13 cellular contexts compared by ENCODE assay signal in genomic region chrX:41236629-41237028, GRCh38.
DNase-seq lines count a peak whose midpoint lies in the region; ATAC-seq, FAIRE-seq and TF ChIP-seq lines count a peak whose summit lies in the region.
"Had no signal": no experiment of that assay in that cellular context is flagged by ENCODE, and none has a peak within 500 bp of the region (broad histone marks: within the 10 kb centered on the region; RNA-seq: fewer than 3 reads in every experiment).

No MANE protein-coding gene starts in this region.

- H3K27me3 ChIP-seq in GM12878 (replicated peaks in 1 of 2; ENCODE audit: control insufficient read depth in 2 of 2, insufficient read depth in 2 of 2, low read length in 1 of 2) (no peaks in the 10 kb centered on the region), suprapubic skin (no peaks in the 10 kb centered on the region)

- ATAC-seq in HG02981 (IDR thresholded peaks at IDR 0.05; ENCODE audit: unreplicated experiment), result peak; percentile 63
- peak; percentile 91 for ATAC-seq in GM12878

- no peak for TF ChIP-seq RAD21 in GM12878 (IDR thresholded peaks at IDR 0.05; ENCODE audit: insufficient read depth, low read depth, low read length)

- TF ChIP-seq EP300 in GM12878 (IDR thresholded peaks at IDR 0.05; ENCODE audit: borderline replicate concordance in 1 of 2, control insufficient read depth in 1 of 2, low read depth in 2 of 2, low read length in 2 of 2), result peak; percentile 84 to 85
- no peak for TF ChIP-seq EP300 in suprapubic skin (IDR thresholded peaks at IDR 0.05)

- no TSS peak for BruUV-seq in GM12878 (replicated peaks; lab: Mats Ljungman, UMichigan)

- CTCF ChIA-PET in GM12878 (lab: Yijun Ruan, JAX), result interaction anchor here (1.3 to 4.7 kb wide), 5 partner anchors 10 to 585 kb away, joined by 5 to 60 read pairs (median 6); no protein-coding TSS in a partner anchor

- in situ Hi-C loops in GM12878 (cut with MboI), result no loop called here

- POLR2A ChIA-PET in GM12878 (lab: Charles Lee), result interaction anchor here (0.6 to 1.3 kb wide), 2 partner anchors 56 to 62 kb away, joined by 3 to 6 read pairs; no protein-coding TSS in a partner anchor

- TF ChIP-seq POLR2A in GM12878 (IDR thresholded peaks at IDR 0.05; ENCODE audit: low read depth, low read length), result no peak
- no peak for TF ChIP-seq POLR2A in suprapubic skin (IDR thresholded peaks at IDR 0.05)

- RAD21 ChIA-PET in GM12878 (lab: Charles Lee; ENCODE audit: unreplicated experiment), result interaction anchor here (2.5 to 2.9 kb wide), 2 partner anchors 17 to 57 kb away, joined by 8 to 37 read pairs; no protein-coding TSS in a partner anchor

- peaks cover 19% of the 10 kb centered on the region; the same call in 1 of the 2 replicates for H3K4me1 ChIP-seq in GM12878 (ENCODE audit: control insufficient read depth, insufficient read depth, low read length)
- H3K4me1 ChIP-seq in suprapubic skin, result peaks cover 3% of the 10 kb centered on the region

- H2AFZ ChIP-seq in GM12878 (ENCODE audit: control insufficient read depth, low read depth, low read length), result no peak overlapping the region

- H3K9ac ChIP-seq in GM12878 (ENCODE audit: control insufficient read depth, insufficient read depth, low read length), result no peak overlapping the region

- H3K79me2 ChIP-seq in GM12878 (ENCODE audit: control insufficient read depth, insufficient read depth, low read length), result no peaks in the 10 kb centered on the region

- TF ChIP-seq CTCF in GM12878 (IDR thresholded peaks at IDR 0.05 in 2 of 3, conservative IDR thresholded peaks at IDR 0.05 in 1 of 3; ENCODE audit: control insufficient read depth in 2 of 3, extremely low read depth in 1 of 3, insufficient read depth in 1 of 3, low read depth in 3 of 3, low read length in 3 of 3), result no peak
- no peak for TF ChIP-seq CTCF in suprapubic skin (IDR thresholded peaks at IDR 0.05)

- H4K20me1 ChIP-seq in GM12878 (ENCODE audit: control insufficient read depth, insufficient read depth), result no peaks in the 10 kb centered on the region; the same call in 1 of the 2 replicates

- H3K4me2 ChIP-seq in GM12878 (ENCODE audit: control insufficient read depth, insufficient read depth), result peak overlapping the region; percentile 62; the same call in 1 of the 2 replicates

- H3K27ac ChIP-seq in GM12878 (ENCODE audit: control insufficient read depth, insufficient read depth), result peak overlapping the region; percentile 35; the same call in 1 of the 2 replicates
- no peak overlapping the region for H3K27ac ChIP-seq in suprapubic skin

- peak; percentile 67 for DNase-seq in CD1c-positive myeloid dendritic cell (ENCODE audit: extremely low spot score)
- DNase-seq in GM19240 (ENCODE audit: insufficient read length, low spot score), result peak; percentile 52
- DNase-seq in GM12878 (ENCODE audit: low read depth, low spot score), result peak; percentile 64
- no peak for DNase-seq in activated T-cell treated with anti-CD3 and anti-CD28 coated beads, Interleukin-2, amount 50 U/mL, for 1 hour
- no peak for DNase-seq in suprapubic skin (ENCODE audit: low spot score in 2 of 2)
- no peak for DNase-seq in DMS79 treated with DMSO at 0.1 percent for 48 hours (lab: John Stamatoyannopoulos, UW)
- DNase-seq in superior temporal gyrus (ENCODE audit: extremely low spot score), result no peak
- DNase-seq: AML-193, amygdala, posterior cingulate gyrus, SW 1271 had no signal

- intact Hi-C loops in GM12878 (cut with micrococcal nuclease; ENCODE audit: unreplicated experiment), result loop anchor here (5.0 kb wide), 1 partner anchor 54 kb away; no protein-coding TSS in a partner anchor

- H3K36me3 ChIP-seq in GM12878 (ENCODE audit: control insufficient read depth in 2 of 2, insufficient read depth in 2 of 2, low read length in 1 of 2), result peaks cover 0 to 3% of the 10 kb centered on the region in 2 experiments; a peak in 2 of 4 replicates
- peaks cover 3% of the 10 kb centered on the region for H3K36me3 ChIP-seq in suprapubic skin

- H3K9me3 ChIP-seq in GM12878 (replicated peaks; ENCODE audit: control insufficient read depth, insufficient read depth, low read length) (no peaks in the 10 kb centered on the region), suprapubic skin (no peaks in the 10 kb centered on the region)

- H3K4me3 ChIP-seq in GM12878 (no peak overlapping the region), suprapubic skin (no peak overlapping the region)

- SMC1A ChIA-PET in GM12878 (lab: Charles Lee; ENCODE audit: uncharacterized antibody, unreplicated experiment), result interaction anchor here (0.7 to 3.1 kb wide), 7 partner anchors 11 to 597 kb away, joined by 3 to 50 read pairs (median 8); partner anchors contain the start of gene DDX3X

- peak; percentile 76 for FAIRE-seq in GM12878 (lab: Jason Lieb, UNC)
- FAIRE-seq: keratinocyte had no signal

TF ChIP-seq in GM12878, 131 proteins besides CTCF, POLR2A, EP300 and RAD21 (continues in another document):
- 0 out of 2 replicates have a peak, but pooled peaks have one; percentile 55 for TF ChIP-seq ZBED1 (IDR thresholded peaks at IDR 0.05; ENCODE audit: borderline replicate concordance)
- no peak for TF ChIP-seq SREBF2 (IDR thresholded peaks at IDR 0.05; ENCODE audit: low read length)
- TF ChIP-seq, protein P1, sequence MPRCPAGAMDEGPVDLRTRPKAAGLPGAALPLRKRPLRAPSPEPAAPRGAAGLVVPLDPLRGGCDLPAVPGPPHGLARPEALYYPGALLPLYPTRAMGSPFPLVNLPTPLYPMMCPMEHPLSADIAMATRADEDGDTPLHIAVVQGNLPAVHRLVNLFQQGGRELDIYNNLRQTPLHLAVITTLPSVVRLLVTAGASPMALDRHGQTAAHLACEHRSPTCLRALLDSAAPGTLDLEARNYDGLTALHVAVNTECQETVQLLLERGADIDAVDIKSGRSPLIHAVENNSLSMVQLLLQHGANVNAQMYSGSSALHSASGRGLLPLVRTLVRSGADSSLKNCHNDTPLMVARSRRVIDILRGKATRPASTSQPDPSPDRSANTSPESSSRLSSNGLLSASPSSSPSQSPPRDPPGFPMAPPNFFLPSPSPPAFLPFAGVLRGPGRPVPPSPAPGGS (IDR thresholded peaks at IDR 0.05; ENCODE audit: borderline replicate concordance, insufficient read depth, low read depth, low read length, poor library complexity, severe bottlenecking), result peak; percentile 27
- TF ChIP-seq NFXL1 (IDR thresholded peaks at IDR 0.05; ENCODE audit: borderline replicate concordance), result no peak
- TF ChIP-seq, protein P2, sequence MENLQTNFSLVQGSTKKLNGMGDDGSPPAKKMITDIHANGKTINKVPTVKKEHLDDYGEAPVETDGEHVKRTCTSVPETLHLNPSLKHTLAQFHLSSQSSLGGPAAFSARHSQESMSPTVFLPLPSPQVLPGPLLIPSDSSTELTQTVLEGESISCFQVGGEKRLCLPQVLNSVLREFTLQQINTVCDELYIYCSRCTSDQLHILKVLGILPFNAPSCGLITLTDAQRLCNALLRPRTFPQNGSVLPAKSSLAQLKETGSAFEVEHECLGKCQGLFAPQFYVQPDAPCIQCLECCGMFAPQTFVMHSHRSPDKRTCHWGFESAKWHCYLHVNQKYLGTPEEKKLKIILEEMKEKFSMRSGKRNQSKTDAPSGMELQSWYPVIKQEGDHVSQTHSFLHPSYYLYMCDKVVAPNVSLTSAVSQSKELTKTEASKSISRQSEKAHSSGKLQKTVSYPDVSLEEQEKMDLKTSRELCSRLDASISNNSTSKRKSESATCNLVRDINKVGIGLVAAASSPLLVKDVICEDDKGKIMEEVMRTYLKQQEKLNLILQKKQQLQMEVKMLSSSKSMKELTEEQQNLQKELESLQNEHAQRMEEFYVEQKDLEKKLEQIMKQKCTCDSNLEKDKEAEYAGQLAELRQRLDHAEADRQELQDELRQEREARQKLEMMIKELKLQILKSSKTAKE (IDR thresholded peaks at IDR 0.05; ENCODE audit: low read depth, poor library complexity, severe bottlenecking), result peak; percentile 87
- TF ChIP-seq JUND (IDR thresholded peaks at IDR 0.05; ENCODE audit: low read depth, low read length), result no peak
- TF ChIP-seq SPI1 (IDR thresholded peaks at IDR 0.05; ENCODE audit: borderline replicate concordance, insufficient read depth, low read depth, low read length), result peak; percentile 90
- 0 out of 2 replicates have a peak, but pooled peaks have one; percentile 56 for TF ChIP-seq RCOR1 (conservative IDR thresholded peaks at IDR 0.05; ENCODE audit: low read depth, low read length)
- TF ChIP-seq SIX5 (IDR thresholded peaks at IDR 0.05; ENCODE audit: low read depth, low read length, severe bottlenecking), result no peak
- TF ChIP-seq EED (IDR thresholded peaks at IDR 0.05; ENCODE audit: low read depth), result peak; percentile 61; the same call in 1 of the 2 replicates
- TF ChIP-seq RELA (IDR thresholded peaks at IDR 0.05; ENCODE audit: borderline replicate concordance, partially characterized antibody), result peak; percentile 47
- TF ChIP-seq PBX3 (IDR thresholded peaks at IDR 0.05; ENCODE audit: insufficient replicate concordance, low read depth, low read length), result no peak
- TF ChIP-seq USF2 (IDR thresholded peaks at IDR 0.05; ENCODE audit: borderline replicate concordance, low read depth, low read length), result no peak
- TF ChIP-seq, protein P3, sequence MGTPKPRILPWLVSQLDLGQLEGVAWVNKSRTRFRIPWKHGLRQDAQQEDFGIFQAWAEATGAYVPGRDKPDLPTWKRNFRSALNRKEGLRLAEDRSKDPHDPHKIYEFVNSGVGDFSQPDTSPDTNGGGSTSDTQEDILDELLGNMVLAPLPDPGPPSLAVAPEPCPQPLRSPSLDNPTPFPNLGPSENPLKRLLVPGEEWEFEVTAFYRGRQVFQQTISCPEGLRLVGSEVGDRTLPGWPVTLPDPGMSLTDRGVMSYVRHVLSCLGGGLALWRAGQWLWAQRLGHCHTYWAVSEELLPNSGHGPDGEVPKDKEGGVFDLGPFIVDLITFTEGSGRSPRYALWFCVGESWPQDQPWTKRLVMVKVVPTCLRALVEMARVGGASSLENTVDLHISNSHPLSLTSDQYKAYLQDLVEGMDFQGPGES (IDR thresholded peaks at IDR 0.05), result no peak

Comparison
In these comparisons a context has a peak if more than half of its experiments do, and no peak if none do; other contexts are left out.
1. DNase-seq: peak in CD1c-positive myeloid dendritic cell (single experiment), GM19240 (single experiment) and GM12878 (single experiment); none in activated T-cell treated with anti-CD3 and anti-CD28 coated beads, Interleukin-2, amount 50 U/mL, for 1 hour (single experiment), suprapubic skin (0 of 2), DMS79 treated with DMSO at 0.1 percent for 48 hours (single experiment) and superior temporal gyrus (single experiment).